ENCODE assay signal across 17 cellular contexts in genomic region chr9:7967093-7967827, GRCh38.
DNase-seq lines count a peak whose midpoint lies in the region; ATAC-seq and TF ChIP-seq lines count a peak whose summit lies in the region.
"Had no signal": no experiment of that assay in that cellular context is flagged by ENCODE, and none has a peak within 500 bp of the region (broad histone marks: within the 10 kb centered on the region; RNA-seq: fewer than 3 reads in every experiment).

No MANE protein-coding gene starts in this region.

- H3K4me2 ChIP-seq in DND-41 (ENCODE audit: insufficient read depth, low read length): no peak overlapping the region
- H3K4me2 ChIP-seq in OCI-LY7 (ENCODE audit: low read length): 0 out of 2 replicates have a peak overlapping the region, but pooled peaks have one; percentile 8

- POLR2A ChIA-PET in OCI-LY7 (lab: Charles Lee): interaction anchor here (0.6 to 1.7 kb wide), 2 partner anchors 9 to 188 kb away, joined by 3 to 4 read pairs; no protein-coding TSS in a partner anchor

- no peaks in the 10 kb centered on the region for H3K36me3 ChIP-seq in DND-41 (ENCODE audit: insufficient read depth, low read length)
- H3K36me3 ChIP-seq in OCI-LY7 (ENCODE audit: insufficient read depth, low read length): no peaks in the 10 kb centered on the region
- H3K36me3 ChIP-seq in mucosa of descending colon (ENCODE audit: low read depth): no peaks in the 10 kb centered on the region
- no peaks in the 10 kb centered on the region for H3K36me3 ChIP-seq in gastrocnemius medialis
- H3K36me3 ChIP-seq: BE2C, esophagus muscularis mucosa, prostate gland had no signal

- ATAC-seq in DND-41 (ENCODE audit: insufficient read depth, low read depth): peak; percentile 94
- ATAC-seq in mucosa of descending colon: peak; percentile 26
- no peak for ATAC-seq in gastrocnemius medialis
- ATAC-seq in HG03571 (IDR thresholded peaks at IDR 0.05; ENCODE audit: unreplicated experiment): no peak
- ATAC-seq: Panc1 had no signal

- no peak for TF ChIP-seq POLR2A in gastrocnemius medialis (IDR thresholded peaks at IDR 0.05)

- peak; percentile 48 for DNase-seq in CD14-positive monocyte (ENCODE audit: low spot score)
- DNase-seq in DND-41: peak; percentile 35
- DNase-seq in OCI-LY7 (ENCODE audit: low spot score): peak; percentile 22
- DNase-seq in mucosa of descending colon: no peak
- no peak for DNase-seq in gastrocnemius medialis
- DNase-seq in head of caudate nucleus: no peak
- DNase-seq in ecto neural progenitor cell (ENCODE audit: low spot score): no peak
- DNase-seq: activated CD4-positive, alpha-beta T cell treated with anti-CD3 and anti-CD28 coated beads for 1 hour; BE2C; kidney glomerular epithelial cell; NCI-H1092 treated with DMSO at 0.1 percent for 48 hours; NCI-H2171; substantia nigra had no signal

- CTCF ChIA-PET in OCI-LY7 (lab: Charles Lee; ENCODE audit: unreplicated experiment): no interaction called here

- in situ Hi-C loops in gastrocnemius medialis (cut with MboI; ENCODE audit: low sequenced_read_pairs in 4 of 4): no loop called here

- H3K27ac ChIP-seq in DND-41 (ENCODE audit: low read length) (peak overlapping the region; percentile 49), OCI-LY7 (ENCODE audit: low read depth, low read length, poor library complexity, severe bottlenecking) (no peak overlapping the region), gastrocnemius medialis (no peak overlapping the region)
- H3K27ac ChIP-seq: esophagus muscularis mucosa, prostate gland had no signal

- H3K4me1 Mint-ChIP-seq in CD14-positive monocyte: peaks cover 54% of the 10 kb centered on the region

- intact Hi-C loops in CD14-positive monocyte (cut with micrococcal nuclease): no loop called here
- intact Hi-C loops in OCI-LY7 (cut with micrococcal nuclease; ENCODE audit: unreplicated experiment): no loop called here
- intact Hi-C loops in mucosa of descending colon (cut with DNase I, micrococcal nuclease): no loop called here
- intact Hi-C loops in gastrocnemius medialis (cut with DNase I; ENCODE audit: low total_unique reads): no loop called here
- intact Hi-C loops in head of caudate nucleus (cut with DNase I): no loop called here

- no peaks in the 10 kb centered on the region for H3K36me3 Mint-ChIP-seq in CD14-positive monocyte

- H3K27me3 ChIP-seq in DND-41 (ENCODE audit: insufficient read depth, low read length, poor library complexity) (no peaks in the 10 kb centered on the region), gastrocnemius medialis (no peaks in the 10 kb centered on the region)
- H3K27me3 ChIP-seq: esophagus muscularis mucosa had no signal

- H3K4me3 ChIP-seq in DND-41 (ENCODE audit: low read depth in 1 of 2, low read length in 2 of 2) (no peak overlapping the region), OCI-LY7 (ENCODE audit: low read depth, low read length, poor library complexity, severe bottlenecking) (no peak overlapping the region), mucosa of descending colon (no peak overlapping the region), gastrocnemius medialis (no peak overlapping the region)
- H3K4me3 ChIP-seq: esophagus muscularis mucosa, prostate gland had no signal

- BruUV-seq in OCI-LY7 (replicated peaks; lab: Mats Ljungman, UMichigan): no TSS peak

- H3K27me3 Mint-ChIP-seq in CD14-positive monocyte (ENCODE audit: low read depth in 3 of 3): no peaks in the 10 kb centered on the region

- H2AFZ ChIP-seq in DND-41 (ENCODE audit: low read depth, low read length): peak overlapping the region; percentile 68
- peak overlapping the region; percentile 85 for H2AFZ ChIP-seq in OCI-LY7 (ENCODE audit: low read length)

- no peaks in the 10 kb centered on the region for H3K9me2 ChIP-seq in OCI-LY7 (ENCODE audit: insufficient read depth, low read length)

- peak overlapping the region; percentile 90 to 97 (median 95) for H3K27ac Mint-ChIP-seq in CD14-positive monocyte

- H3K4me1 ChIP-seq in DND-41 (ENCODE audit: insufficient read depth, low read length): peaks cover 12% of the 10 kb centered on the region
- H3K4me1 ChIP-seq in OCI-LY7 (ENCODE audit: insufficient read depth, low read length, poor library complexity, severe bottlenecking): peaks cover 8% of the 10 kb centered on the region
- peaks cover 16% of the 10 kb centered on the region for H3K4me1 ChIP-seq in mucosa of descending colon (ENCODE audit: low read depth)
- H3K4me1 ChIP-seq in gastrocnemius medialis: no peaks in the 10 kb centered on the region
- H3K4me1 ChIP-seq: BE2C, esophagus muscularis mucosa, prostate gland had no signal

- no peak overlapping the region for H3K9ac ChIP-seq in DND-41 (ENCODE audit: low read depth, low read length)

- peak overlapping the region; percentile 61 to 78 for H3K4me3 Mint-ChIP-seq in CD14-positive monocyte

- no peaks in the 10 kb centered on the region for H3K9me3 ChIP-seq in DND-41 (ENCODE audit: insufficient read depth, low read length, severe bottlenecking)
- H3K9me3 ChIP-seq in OCI-LY7 (ENCODE audit: low read length): no peaks in the 10 kb centered on the region
- H3K9me3 ChIP-seq in mucosa of descending colon: no peaks in the 10 kb centered on the region
- H3K9me3 ChIP-seq in gastrocnemius medialis: no peaks in the 10 kb centered on the region
- H3K9me3 ChIP-seq: BE2C, esophagus muscularis mucosa, prostate gland had no signal

- H3K9me3 Mint-ChIP-seq in CD14-positive monocyte: no peaks in the 10 kb centered on the region

- TF ChIP-seq CTCF in CD14-positive monocyte (IDR thresholded peaks at IDR 0.05) (no peak), DND-41 (IDR thresholded peaks at IDR 0.05; ENCODE audit: borderline replicate concordance, extremely low read depth, low read length, poor library complexity, severe bottlenecking) (no peak), OCI-LY7 (conservative IDR thresholded peaks at IDR 0.05; ENCODE audit: low read length) (no peak), mucosa of descending colon (IDR thresholded peaks at IDR 0.05) (no peak), gastrocnemius medialis (IDR thresholded peaks at IDR 0.05 in 4 of 5, conservative IDR thresholded peaks at IDR 0.05 in 1 of 5) (no peak)

- H3K79me2 ChIP-seq in DND-41 (ENCODE audit: insufficient read depth, low read length) (no peaks in the 10 kb centered on the region), OCI-LY7 (ENCODE audit: insufficient read depth, low read depth, low read length) (no peaks in the 10 kb centered on the region)

- H4K20me1 ChIP-seq in DND-41 (ENCODE audit: insufficient read depth, low read length): no peaks in the 10 kb centered on the region
- H4K20me1 ChIP-seq in OCI-LY7 (ENCODE audit: insufficient read depth, low read length): no peaks in the 10 kb centered on the region

Comparison
In these comparisons a context has a peak if more than half of its experiments do, and no peak if none do; other contexts are left out.
1. DNase-seq: peak in CD14-positive monocyte (single experiment), DND-41 (single experiment) and OCI-LY7 (single experiment); none in mucosa of descending colon (0 of 3), gastrocnemius medialis (0 of 2), head of caudate nucleus (0 of 42) and ecto neural progenitor cell (single experiment).
2. ATAC-seq: peak in DND-41 (single experiment) and mucosa of descending colon (single experiment); none in gastrocnemius medialis (0 of 2) and HG03571 (single experiment).